Comparison of ENCODE assay signal across 25 cellular contexts in genomic region chrX:68652327-68652930, GRCh38. TPM values are rescaled to one million over a fixed set of nuclear protein-coding genes. Genes with fewer than 3 reads are reported as not detected.
DNase-seq lines count a peak whose midpoint lies in the region; ATAC-seq and TF ChIP-seq lines count a peak whose summit lies in the region.
"Had no signal": no experiment of that assay in that cellular context is flagged by ENCODE, and none has a peak within 500 bp of the region (broad histone marks: within the 10 kb centered on the region; RNA-seq: fewer than 3 reads in every experiment).

No MANE protein-coding gene starts in this region.

- H3K4me3 Mint-ChIP-seq in nephron: peak overlapping the region in 1 of 3 experiments; percentile 35
- H3K4me3 Mint-ChIP-seq: central memory CD8-positive, alpha-beta T cell; memory B cell; T-helper 1 cell treated with Interleukin-12 subunit alpha and Interleukin-12 subunit beta and Interleukin-4 antibody, amounts not matched to agents 30 μg/mL and 1 μg/mL, for 36 hours had no signal

- peaks cover 4% of the 10 kb centered on the region for H3K36me3 Mint-ChIP-seq in nephron (ENCODE audit: low read depth)
- H3K36me3 Mint-ChIP-seq: memory B cell had no signal

- H3K4me1 Mint-ChIP-seq in nephron: peaks cover 12% of the 10 kb centered on the region
- H3K4me1 Mint-ChIP-seq: central memory CD8-positive, alpha-beta T cell; memory B cell had no signal

- no peak for ATAC-seq in HG03039 (IDR thresholded peaks at IDR 0.05; ENCODE audit: unreplicated experiment)
- no peak for ATAC-seq in HG03095 (IDR thresholded peaks at IDR 0.05; ENCODE audit: unreplicated experiment)
- ATAC-seq: GM12878, left cardiac atrium had no signal

- TF ChIP-seq CTCF in astrocyte of the spinal cord (IDR thresholded peaks at IDR 0.05; ENCODE audit: low read depth, low read length) (no peak), nephron (IDR thresholded peaks at IDR 0.05; ENCODE audit: unreplicated experiment in 3 of 3) (no peak)

- peak overlapping the region in 2 of 3 experiments; percentile 41 to 63 for H3K27ac Mint-ChIP-seq in nephron
- H3K27ac Mint-ChIP-seq: memory B cell; T-helper 1 cell treated with Interleukin-12 subunit alpha and Interleukin-12 subunit beta and Interleukin-4 antibody, amounts not matched to agents 30 μg/mL and 1 μg/mL, for 36 hours had no signal

- peaks cover 2% of the 10 kb centered on the region for H3K9me3 Mint-ChIP-seq in nephron
- H3K9me3 Mint-ChIP-seq: central memory CD8-positive, alpha-beta T cell; T-helper 1 cell treated with Interleukin-12 subunit alpha and Interleukin-12 subunit beta and Interleukin-4 antibody, amounts not matched to agents 30 μg/mL and 1 μg/mL, for 36 hours had no signal

- no peak overlapping the region for H3K4me3 ChIP-seq in astrocyte of the spinal cord (ENCODE audit: low read depth, low read length)
- H3K4me3 ChIP-seq: adrenal gland; BLaER1 treated with 17β-estradiol and CSF1 and Interleukin-3, amounts not matched to agents 10 nM and 100 nM; esophagus muscularis mucosa; GM12878; suprapubic skin had no signal

- H3K27me3 Mint-ChIP-seq in nephron (ENCODE audit: low read depth): no peaks in the 10 kb centered on the region

- DNase-seq in NCI-H82 (lab: John Stamatoyannopoulos, UW) (peak; percentile 9), NCI-H82 treated with DMSO at 0.1 percent for 48 hours (lab: John Stamatoyannopoulos, UW; ENCODE audit: unreplicated experiment) (no peak), M059J (ENCODE audit: low read depth) (peak; percentile 45), astrocyte of the spinal cord (ENCODE audit: low read depth, low spot score) (peak; percentile 19), HPDE6-E6E7 (ENCODE audit: extremely low spot score) (no peak)
- DNase-seq: activated CD4-positive, alpha-beta T cell treated with anti-CD3 and anti-CD28 coated beads, Interleukin-2, amount 50 U/mL, for 48 hours; Kasumi-1; left cardiac atrium; NCI-H1436; NCI-H748 treated with DMSO at 0.1 percent for 48 hours; SHP77; stimulated activated CD4-positive, alpha-beta T cell treated with anti-CD3 and anti-CD28 coated beads, Interleukin-12 subunit alpha, Interleukin-12 subunit beta, amount 100 ng/mL, for 4 hours; WERI-Rb-1 had no signal

- in situ Hi-C loops in astrocyte of the spinal cord (cut with HindIII; ENCODE audit: low sequenced_read_pairs): no loop called here

RNA-seq across cellular contexts. Expression of gene STARD8, which starts 5.0 kb away (rescaled TPM):
- 9.5 and 14.4 TPM in 2 replicates for total RNA-seq in M059J (2014; rRNA removed; shearing (Covaris generic))
- total RNA-seq: OCI-LY7 had no signal

Comparison
In these comparisons a context has a peak if more than half of its experiments do, and no peak if none do; other contexts are left out.
1. DNase-seq: peak in NCI-H82 (single experiment), M059J (single experiment) and astrocyte of the spinal cord (single experiment); none in NCI-H82 treated with DMSO at 0.1 percent for 48 hours (single experiment) and HPDE6-E6E7 (single experiment).